In the genomic region with DNA sequence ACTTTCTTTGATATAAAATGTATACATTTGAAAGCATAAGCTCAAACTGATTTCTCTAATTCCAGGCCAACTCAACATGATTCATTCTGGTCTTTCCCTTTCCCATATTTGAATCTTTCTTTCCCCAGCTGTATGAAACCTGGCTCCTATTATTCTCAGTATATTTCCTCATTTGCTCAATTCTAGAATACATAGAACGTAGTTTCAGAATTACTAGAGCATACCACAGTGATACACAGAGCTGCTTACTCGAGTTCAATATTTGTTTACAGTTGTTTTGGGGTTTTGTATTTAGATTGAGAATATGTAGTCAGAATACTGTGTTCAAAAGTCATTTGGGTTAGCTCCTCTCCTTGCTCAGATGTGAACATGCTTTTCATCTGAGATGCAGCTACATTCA, we compare ENCODE assay signal across 17 cellular contexts. TPM values are rescaled to one million over a fixed set of nuclear protein-coding genes. Genes with fewer than 3 reads are reported as not detected.
A peak's percentile ranks its signal among the peaks of the same experiment; 100 is the strongest.
DNase-seq lines count a peak whose midpoint lies in the region; ATAC-seq lines count a peak whose summit lies in the region.
"Had no signal": no experiment of that assay in that cellular context is flagged by ENCODE, and none has a peak within 500 bp of the region (broad histone marks: within the 10 kb centered on the region; RNA-seq: fewer than 3 reads in every experiment).

No MANE protein-coding gene starts in this region.

- ATAC-seq in GM18511 (IDR thresholded peaks at IDR 0.05; ENCODE audit: unreplicated experiment), result peak; percentile 56
- ATAC-seq in GM19395 (IDR thresholded peaks at IDR 0.05; ENCODE audit: unreplicated experiment), result peak; percentile 84
- ATAC-seq in HG02759 (IDR thresholded peaks at IDR 0.05; ENCODE audit: unreplicated experiment), result peak; percentile 56
- peak; percentile 43 for ATAC-seq in HG03457 (IDR thresholded peaks at IDR 0.05; ENCODE audit: unreplicated experiment)
- ATAC-seq in GM19467 (IDR thresholded peaks at IDR 0.05; ENCODE audit: unreplicated experiment), result no peak
- ATAC-seq: gastrocnemius medialis, K562, T-helper 17 cell had no signal

- no peak for DNase-seq in mesenteric fat pad (ENCODE audit: low spot score)
- DNase-seq in dermis blood vessel endothelial cell, result no peak
- DNase-seq in UCSD-AML1 (lab: John Stamatoyannopoulos, UW; ENCODE audit: unreplicated experiment), result no peak
- DNase-seq: anterior cingulate cortex, C1 segment of cervical spinal cord, gastrocnemius medialis, GM23248, kidney glomerular epithelial cell, NCI-H2029 treated with DMSO at 0.1 percent for 48 hours, PC-9, T-helper 17 cell had no signal

RNA-seq across cellular contexts. Expression of gene TNFRSF11A, which starts 43.0 kb away (rescaled TPM):
- 17.1 TPM for total RNA-seq in mesenteric fat pad
- 30.3 and 41.7 TPM in 2 replicates for total RNA-seq in dermis blood vessel endothelial cell
